ENCODE assay signal across 12 cellular contexts in the genomic region with DNA sequence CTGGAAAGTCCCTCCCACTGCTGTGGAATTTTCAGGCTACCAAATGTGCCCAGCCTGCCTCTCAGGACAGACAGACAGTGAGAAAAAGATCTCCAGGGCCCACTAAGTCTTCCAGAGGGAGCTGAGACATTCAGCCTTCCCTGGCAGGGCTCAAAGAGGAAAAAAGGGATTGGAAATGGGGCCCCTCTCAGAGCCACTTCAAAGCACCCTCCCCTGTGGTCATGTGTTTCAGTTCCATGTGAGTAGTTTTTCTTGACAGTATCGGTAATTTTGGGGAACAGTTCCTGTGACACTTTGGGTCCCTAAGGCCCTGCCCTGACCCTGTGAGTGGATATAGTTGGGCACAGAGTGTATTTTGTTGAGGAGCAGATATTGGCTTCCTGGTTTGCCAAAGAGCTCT. TPM values are rescaled to one million over a fixed set of nuclear protein-coding genes. Genes with fewer than 3 reads are reported as not detected.
DNase-seq lines count a peak whose midpoint lies in the region; ATAC-seq and TF ChIP-seq lines count a peak whose summit lies in the region.
"Had no signal": no experiment of that assay in that cellular context is flagged by ENCODE, and none has a peak within 500 bp of the region (broad histone marks: within the 10 kb centered on the region; RNA-seq: fewer than 3 reads in every experiment).

No MANE protein-coding gene starts in this region.

- no peak for TF ChIP-seq POLR2A in sigmoid colon (IDR thresholded peaks at IDR 0.05)

- H2BK120ac ChIP-seq in H9 (ENCODE audit: low read depth, low read length, poor library complexity, severe bottlenecking): no peak overlapping the region

- no peak for TF ChIP-seq EP300 in sigmoid colon (IDR thresholded peaks at IDR 0.05)

- peak overlapping the region; percentile 71 for H3K27ac Mint-ChIP-seq in activated T-cell treated with anti-CD3 and anti-CD28 coated beads, Interleukin-2, amount 50 U/mL, for 72 hours
- H3K27ac Mint-ChIP-seq in H9: peak overlapping the region; percentile 7 to 90 (median 19); a peak in 4 of 7 replicates
- H3K27ac Mint-ChIP-seq in activated naive CD8-positive, alpha-beta T cell treated with anti-CD3 and anti-CD28 coated beads for 36 hours: peak overlapping the region; percentile 71

- no peaks in the 10 kb centered on the region for H3K9me3 Mint-ChIP-seq in activated T-cell treated with anti-CD3 and anti-CD28 coated beads, Interleukin-2, amount 50 U/mL, for 72 hours
- no peaks in the 10 kb centered on the region for H3K9me3 Mint-ChIP-seq in H9
- no peaks in the 10 kb centered on the region for H3K9me3 Mint-ChIP-seq in activated naive CD8-positive, alpha-beta T cell treated with anti-CD3 and anti-CD28 coated beads for 36 hours

- H4K20me1 ChIP-seq in H9 (ENCODE audit: control insufficient read depth, insufficient read depth, insufficient read length): no peaks in the 10 kb centered on the region

- no peak overlapping the region for H3K4me3 ChIP-seq in psoas muscle
- no peak overlapping the region for H3K4me3 ChIP-seq in sigmoid colon
- H3K4me3 ChIP-seq: A549, lung had no signal

- H3K27me3 Mint-ChIP-seq in activated T-cell treated with anti-CD3 and anti-CD28 coated beads, Interleukin-2, amount 50 U/mL, for 72 hours (ENCODE audit: low read depth): no peaks in the 10 kb centered on the region
- H3K27me3 Mint-ChIP-seq in H9 (ENCODE audit: low read depth): no peaks in the 10 kb centered on the region
- no peaks in the 10 kb centered on the region for H3K27me3 Mint-ChIP-seq in activated naive CD8-positive, alpha-beta T cell treated with anti-CD3 and anti-CD28 coated beads for 36 hours

- H3K56ac ChIP-seq in H9 (ENCODE audit: insufficient read length, low read depth, low read length): no peak overlapping the region

- no peak overlapping the region for H3K18ac ChIP-seq in H9 (ENCODE audit: insufficient read length, low read depth, low read length)

- no peak for ATAC-seq in activated T-cell treated with anti-CD3 and anti-CD28 coated beads, Interleukin-2, amount 50 U/mL, for 72 hours (replicated peaks in 1 of 2)
- no peak for ATAC-seq in psoas muscle
- ATAC-seq: A549 had no signal

- no peaks in the 10 kb centered on the region for H3K36me3 Mint-ChIP-seq in activated T-cell treated with anti-CD3 and anti-CD28 coated beads, Interleukin-2, amount 50 U/mL, for 72 hours (ENCODE audit: insufficient read depth in 2 of 2)
- peaks cover 0 to 4% (median 3%) of the 10 kb centered on the region in 3 experiments; a peak in 3 of 7 replicates for H3K36me3 Mint-ChIP-seq in H9 (ENCODE audit: insufficient read depth in 1 of 3, low read depth in 3 of 3)
- peaks cover 26% of the 10 kb centered on the region for H3K36me3 Mint-ChIP-seq in activated naive CD8-positive, alpha-beta T cell treated with anti-CD3 and anti-CD28 coated beads for 36 hours

- H2AFZ ChIP-seq in H9 (ENCODE audit: low read length): no peak overlapping the region

- no peak overlapping the region for H3T11ph ChIP-seq in H9 (ENCODE audit: low read length)

- no peak overlapping the region for H4K8ac ChIP-seq in H9 (replicated peaks; ENCODE audit: insufficient read length, low read depth, low read length)

- no peak for TF ChIP-seq CTCF in H9 (conservative IDR thresholded peaks at IDR 0.05)
- TF ChIP-seq CTCF in psoas muscle (IDR thresholded peaks at IDR 0.05): no peak
- TF ChIP-seq CTCF in sigmoid colon (IDR thresholded peaks at IDR 0.05): no peak

- H3K4me1 Mint-ChIP-seq in activated T-cell treated with anti-CD3 and anti-CD28 coated beads, Interleukin-2, amount 50 U/mL, for 72 hours (ENCODE audit: low read depth): peaks cover 75% of the 10 kb centered on the region
- H3K4me1 Mint-ChIP-seq in H9: peaks cover 67 to 75% of the 10 kb centered on the region in 2 experiments
- H3K4me1 Mint-ChIP-seq in activated naive CD8-positive, alpha-beta T cell treated with anti-CD3 and anti-CD28 coated beads for 36 hours: peaks cover 81% of the 10 kb centered on the region

- H3K27me3 ChIP-seq in H9 (ENCODE audit: insufficient read depth, low read length): no peaks in the 10 kb centered on the region
- H3K27me3 ChIP-seq in psoas muscle (ENCODE audit: insufficient read depth in 3 of 3, low read length in 2 of 3): no peaks in the 10 kb centered on the region
- no peaks in the 10 kb centered on the region for H3K27me3 ChIP-seq in sigmoid colon

- H3K14ac ChIP-seq in H9 (ENCODE audit: insufficient read depth, low read length): no peak overlapping the region

- no peak overlapping the region for H3K4me3 Mint-ChIP-seq in activated T-cell treated with anti-CD3 and anti-CD28 coated beads, Interleukin-2, amount 50 U/mL, for 72 hours
- H3K4me3 Mint-ChIP-seq in H9: no peak overlapping the region
- H3K4me3 Mint-ChIP-seq in activated naive CD8-positive, alpha-beta T cell treated with anti-CD3 and anti-CD28 coated beads for 36 hours: no peak overlapping the region

- peaks cover 85% of the 10 kb centered on the region for H3K79me2 ChIP-seq in H9 (ENCODE audit: insufficient read depth, low read length)

- H2BK20ac ChIP-seq in H9 (ENCODE audit: low read depth, low read length, poor library complexity, severe bottlenecking): no peak overlapping the region

- no peak overlapping the region for H2BK15ac ChIP-seq in H9 (ENCODE audit: low read depth, low read length)

- H2BK5ac ChIP-seq in H9 (ENCODE audit: insufficient read length, low read length): no peak overlapping the region

- no peak for DNase-seq in activated T-cell treated with anti-CD3 and anti-CD28 coated beads, Interleukin-2, amount 50 U/mL, for 72 hours
- no peak for DNase-seq in activated T-cell treated with anti-CD3 and anti-CD28 coated beads for 4 hours
- DNase-seq in H9: no peak
- DNase-seq in activated naive CD8-positive, alpha-beta T cell treated with anti-CD3 and anti-CD28 coated beads for 36 hours: no peak
- no peak for DNase-seq in psoas muscle
- DNase-seq in stimulated activated CD4-positive, alpha-beta T cell treated with anti-CD3 and anti-CD28 coated beads, Interleukin-4, amount 100 ng/mL, for 1 hour: no peak
- DNase-seq in sigmoid colon: no peak
- no peak for DNase-seq in activated CD4-positive, alpha-beta T cell treated with anti-CD3 and anti-CD28 coated beads, Interleukin-2, amount 50 U/mL, for 1 hour
- DNase-seq: NCI-H1105 treated with DMSO at 0.1 percent for 48 hours, nucleus accumbens had no signal

- H3K4me2 ChIP-seq in H9 (ENCODE audit: insufficient read depth, insufficient read length, low read length): no peak overlapping the region

- H3K36me3 ChIP-seq in psoas muscle (ENCODE audit: insufficient read depth in 1 of 2, low read depth in 1 of 2) (no peaks in the 10 kb centered on the region), sigmoid colon (no peaks in the 10 kb centered on the region)

- no peak overlapping the region for H4K91ac ChIP-seq in H9 (ENCODE audit: insufficient read length, low read depth, low read length)

- H3K23me2 ChIP-seq in H9 (ENCODE audit: insufficient read length, low read depth, low read length, poor library complexity, severe bottlenecking): no peaks in the 10 kb centered on the region

- intact Hi-C loops in psoas muscle (cut with DNase I) (no loop called here), sigmoid colon (cut with DNase I) (no loop called here)

- H3K79me1 ChIP-seq in H9 (ENCODE audit: insufficient read depth, low read depth, low read length, poor library complexity, severe bottlenecking): peaks cover 3% of the 10 kb centered on the region

- no peak overlapping the region for H3K9ac ChIP-seq in H9 (ENCODE audit: extremely low read depth, insufficient read length, low read length)

- no peak overlapping the region for H3K23ac ChIP-seq in H9 (ENCODE audit: insufficient read length, low read depth, low read length)

- H3K4me1 ChIP-seq in H9 (ENCODE audit: insufficient read depth, low read length) (peaks cover 25% of the 10 kb centered on the region), psoas muscle (peaks cover 99% of the 10 kb centered on the region), sigmoid colon (peaks cover 0 to 95% (median 77%) of the 10 kb centered on the region in 4 donors)

- no CpG with 5 or more reads among the region's 1 CpG for WGBS in H9 (ENCODE audit: extremely low coverage, insufficient read length, low lambda C conversion rate)
- 55 to 79% (median 65%) methylated on average over 1 of the region's 1 CpG for WGBS in psoas muscle, 3 donors
- 55 to 93% methylated on average over 1 of the region's 1 CpG for WGBS in sigmoid colon, 2 donors

- H3K9me3 ChIP-seq in H9 (ENCODE audit: control insufficient read depth, low read depth, low read length) (no peaks in the 10 kb centered on the region), psoas muscle (no peaks in the 10 kb centered on the region), sigmoid colon (no peaks in the 10 kb centered on the region)
- H3K9me3 ChIP-seq: A549 had no signal

- H2BK12ac ChIP-seq in H9 (ENCODE audit: insufficient read length, low read depth, low read length): no peak overlapping the region

- no peak overlapping the region for H3K4ac ChIP-seq in H9 (ENCODE audit: low read depth, low read length)

- no peak overlapping the region for H2AK5ac ChIP-seq in H9 (ENCODE audit: insufficient read length, low read length)

- no peak overlapping the region for H3K27ac ChIP-seq in H9 (ENCODE audit: insufficient read length, low read depth, low read length)
- H3K27ac ChIP-seq in psoas muscle: peak overlapping the region; percentile 85
- peak overlapping the region in 1 of 4 donors; percentile 9 for H3K27ac ChIP-seq in sigmoid colon

- H4K5ac ChIP-seq in H9 (ENCODE audit: insufficient read length, low read depth, low read length): no peak overlapping the region

RNA-seq across cellular contexts. Expression of gene LARP1, which starts 25.0 kb away (rescaled TPM):
- total RNA-seq in activated T-cell treated with anti-CD3 and anti-CD28 coated beads, Interleukin-2, amount 50 U/mL, for 72 hours: 100 to 1,000 TPM; 248 to 266 TPM
- total RNA-seq in H9 (2021) (370 and 405 TPM in 2 replicates), psoas muscle (100 to 1,000 TPM; 105 to 173 (median 162) TPM), sigmoid colon (10 to 100 TPM; 47.4 to 97.8 (median 55.6) TPM)
- total RNA-seq in activated naive CD8-positive, alpha-beta T cell treated with anti-CD3 and anti-CD28 coated beads for 36 hours: 100 to 1,000 TPM; 285 to 292 TPM
- polyA plus RNA-seq in psoas muscle (100 to 1,000 TPM in 1 of 3 donors, 10 to 100 TPM in 2; 34.1 to 108 (median 48.4) TPM), sigmoid colon (10 to 100 TPM; 10.2 to 68.2 (median 15.5) TPM)

Comparison
In these comparisons a context has a peak if more than half of its experiments do, and no peak if none do; other contexts are left out.
1. H3K27ac Mint-ChIP-seq: peak in every context shown above with its lines; median percentile 71 in activated T-cell treated with anti-CD3 and anti-CD28 coated beads, Interleukin-2, amount 50 U/mL, for 72 hours; 71 in activated naive CD8-positive, alpha-beta T cell treated with anti-CD3 and anti-CD28 coated beads for 36 hours; 19 in H9.